Comparison of ENCODE assay signal across 1 cellular context in genomic region chr14:77320238-77320935, GRCh38.
TF ChIP-seq lines count a peak whose summit lies in the region.

POMT2 (minus strand) TSS chr14:77320883; CDS start chr14:77320681, 202 bp downstream.

TF ChIP-seq in GM12878, 131 proteins besides CTCF, POLR2A, EP300 and RAD21 (continued from another document):
- TF ChIP-seq CREB1 (IDR thresholded peaks at IDR 0.05; ENCODE audit: low read depth) (peak; percentile 11; the same call in 1 of the 2 replicates), PKNOX1 (IDR thresholded peaks at IDR 0.05) (peak; percentile 96), ZBTB11 (CRISPR knock-in tag; IDR thresholded peaks at IDR 0.05) (no peak), FOXM1 (IDR thresholded peaks at IDR 0.05; ENCODE audit: low read depth, low read length) (no peak), IKZF2 (IDR thresholded peaks at IDR 0.05) (no peak), SIX5 (IDR thresholded peaks at IDR 0.05; ENCODE audit: low read depth, low read length, severe bottlenecking) (no peak), CREM (IDR thresholded peaks at IDR 0.05; ENCODE audit: low read depth) (0 out of 2 replicates have a peak, but pooled peaks have one; percentile 6), SMARCA5 (IDR thresholded peaks at IDR 0.05) (no peak; the same call in none of the 2 replicates), SIN3A (IDR thresholded peaks at IDR 0.05; ENCODE audit: low read depth, low read length) (peak; percentile 94), ZNF274 (IDR thresholded peaks at IDR 0.05; ENCODE audit: insufficient read depth, insufficient read length) (no peak), CEBPB (IDR thresholded peaks at IDR 0.05; ENCODE audit: borderline replicate concordance in 1 of 2, low read depth in 2 of 2, low read length in 2 of 2) (no peak), CBX5 (IDR thresholded peaks at IDR 0.05; ENCODE audit: low read depth) (no peak), SP1 (IDR thresholded peaks at IDR 0.05; ENCODE audit: low read depth, low read length) (peak; percentile 67), NR2C1 (IDR thresholded peaks at IDR 0.05) (no peak), ZNF622 (IDR thresholded peaks at IDR 0.05) (no peak), BHLHE40 (IDR thresholded peaks at IDR 0.05; ENCODE audit: borderline replicate concordance in 1 of 2, low read depth in 2 of 2, low read length in 1 of 2) (peak in 1 of 2 experiments; percentile 3; a peak in 2 of 4 replicates)
- TF ChIP-seq, protein P1, sequence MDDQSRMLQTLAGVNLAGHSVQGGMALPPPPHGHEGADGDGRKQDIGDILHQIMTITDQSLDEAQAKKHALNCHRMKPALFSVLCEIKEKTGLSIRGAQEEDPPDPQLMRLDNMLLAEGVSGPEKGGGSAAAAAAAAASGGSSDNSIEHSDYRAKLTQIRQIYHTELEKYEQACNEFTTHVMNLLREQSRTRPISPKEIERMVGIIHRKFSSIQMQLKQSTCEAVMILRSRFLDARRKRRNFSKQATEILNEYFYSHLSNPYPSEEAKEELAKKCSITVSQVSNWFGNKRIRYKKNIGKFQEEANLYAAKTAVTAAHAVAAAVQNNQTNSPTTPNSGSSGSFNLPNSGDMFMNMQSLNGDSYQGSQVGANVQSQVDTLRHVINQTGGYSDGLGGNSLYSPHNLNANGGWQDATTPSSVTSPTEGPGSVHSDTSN (IDR thresholded peaks at IDR 0.05; ENCODE audit: insufficient replicate concordance, low read depth, low read length) = peak; percentile 85
TF ChIP-seq in GM12878: peak in this region for 26.
